Comparison of ENCODE assay signal across 2 cellular contexts in genomic region chr2:237870126-237870525, GRCh38.
TF ChIP-seq lines count a peak whose summit lies in the region.

No MANE protein-coding gene starts in this region.

TF ChIP-seq in SK-N-SH, 30 proteins besides CTCF, POLR2A, EP300 and RAD21 (continued from another document):
- no peak for TF ChIP-seq JUND (IDR thresholded peaks at IDR 0.05)
- TF ChIP-seq MXI1 (IDR thresholded peaks at IDR 0.05; ENCODE audit: low read depth, low read length) = no peak
- TF ChIP-seq TCF12 (IDR thresholded peaks at IDR 0.05) = no peak
- TF ChIP-seq FOSL2 (IDR thresholded peaks at IDR 0.05; ENCODE audit: borderline replicate concordance, low read depth) = no peak
- TF ChIP-seq USF2 (IDR thresholded peaks at IDR 0.05; ENCODE audit: borderline replicate concordance, low read depth, low read length) = no peak
- TF ChIP-seq SIN3A (IDR thresholded peaks at IDR 0.05; ENCODE audit: borderline replicate concordance, low read depth, low read length) = no peak
- TF ChIP-seq, protein P1, sequence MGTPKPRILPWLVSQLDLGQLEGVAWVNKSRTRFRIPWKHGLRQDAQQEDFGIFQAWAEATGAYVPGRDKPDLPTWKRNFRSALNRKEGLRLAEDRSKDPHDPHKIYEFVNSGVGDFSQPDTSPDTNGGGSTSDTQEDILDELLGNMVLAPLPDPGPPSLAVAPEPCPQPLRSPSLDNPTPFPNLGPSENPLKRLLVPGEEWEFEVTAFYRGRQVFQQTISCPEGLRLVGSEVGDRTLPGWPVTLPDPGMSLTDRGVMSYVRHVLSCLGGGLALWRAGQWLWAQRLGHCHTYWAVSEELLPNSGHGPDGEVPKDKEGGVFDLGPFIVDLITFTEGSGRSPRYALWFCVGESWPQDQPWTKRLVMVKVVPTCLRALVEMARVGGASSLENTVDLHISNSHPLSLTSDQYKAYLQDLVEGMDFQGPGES (IDR thresholded peaks at IDR 0.05; ENCODE audit: low read depth, low read length) = no peak
- no peak for TF ChIP-seq NFIC (IDR thresholded peaks at IDR 0.05; ENCODE audit: borderline replicate concordance)
- TF ChIP-seq TAF1 (IDR thresholded peaks at IDR 0.05; ENCODE audit: borderline replicate concordance, low read depth, low read length) = no peak
- no peak for TF ChIP-seq RCOR1 (IDR thresholded peaks at IDR 0.05; ENCODE audit: low read length)
- no peak for TF ChIP-seq TEAD4 (IDR thresholded peaks at IDR 0.05; ENCODE audit: borderline replicate concordance, insufficient read depth)
- TF ChIP-seq, protein P2, sequence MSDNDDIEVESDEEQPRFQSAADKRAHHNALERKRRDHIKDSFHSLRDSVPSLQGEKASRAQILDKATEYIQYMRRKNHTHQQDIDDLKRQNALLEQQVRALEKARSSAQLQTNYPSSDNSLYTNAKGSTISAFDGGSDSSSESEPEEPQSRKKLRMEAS (IDR thresholded peaks at IDR 0.05; ENCODE audit: low read depth) = no peak

TF ChIP-seq in SK-N-SH treated with all-trans-retinoic acid at 6 μM for 48 hours, 23 proteins besides CTCF, POLR2A, EP300 and RAD21 (continued from another document):
- TF ChIP-seq, protein P3, sequence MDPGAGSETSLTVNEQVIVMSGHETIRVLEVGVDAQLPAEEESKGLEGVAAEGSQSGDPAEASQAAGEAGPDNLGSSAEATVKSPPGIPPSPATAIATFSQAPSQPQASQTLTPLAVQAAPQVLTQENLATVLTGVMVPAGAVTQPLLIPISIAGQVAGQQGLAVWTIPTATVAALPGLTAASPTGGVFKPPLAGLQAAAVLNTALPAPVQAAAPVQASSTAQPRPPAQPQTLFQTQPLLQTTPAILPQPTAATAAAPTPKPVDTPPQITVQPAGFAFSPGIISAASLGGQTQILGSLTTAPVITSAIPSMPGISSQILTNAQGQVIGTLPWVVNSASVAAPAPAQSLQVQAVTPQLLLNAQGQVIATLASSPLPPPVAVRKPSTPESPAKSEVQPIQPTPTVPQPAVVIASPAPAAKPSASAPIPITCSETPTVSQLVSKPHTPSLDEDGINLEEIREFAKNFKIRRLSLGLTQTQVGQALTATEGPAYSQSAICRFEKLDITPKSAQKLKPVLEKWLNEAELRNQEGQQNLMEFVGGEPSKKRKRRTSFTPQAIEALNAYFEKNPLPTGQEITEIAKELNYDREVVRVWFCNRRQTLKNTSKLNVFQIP (CRISPR knock-in tag; IDR thresholded peaks at IDR 0.05; ENCODE audit: borderline replicate concordance, low read depth) = no peak
- TF ChIP-seq ZC3H10 (CRISPR knock-in tag; IDR thresholded peaks at IDR 0.05) (no peak), ZFP30 (CRISPR knock-in tag; IDR thresholded peaks at IDR 0.05) (no peak), SNAI2 (CRISPR knock-in tag; IDR thresholded peaks at IDR 0.05) (no peak)
TF ChIP-seq in SK-N-SH treated with all-trans-retinoic acid at 6 μM for 48 hours: peak in this region for 0.
